ENCODE assay signal across 8 cellular contexts in genomic region chr17:38703742-38704644, GRCh38. TPM values are rescaled to one million over a fixed set of nuclear protein-coding genes. Genes with fewer than 3 reads are reported as not detected.
DNase-seq lines count a peak whose midpoint lies in the region; ATAC-seq and TF ChIP-seq lines count a peak whose summit lies in the region.

No MANE protein-coding gene starts in this region.

- no peaks in the 10 kb centered on the region for H3K9me2 ChIP-seq in HCT116 (ENCODE audit: insufficient read depth)

- DNase-seq in HCT116 (ENCODE audit: low read depth, low spot score), result peak; percentile 81
- peak; percentile 99 for DNase-seq in NCI-H510A (lab: John Stamatoyannopoulos, UW)
- peak; percentile 90 to 94 for DNase-seq in activated CD4-positive, alpha-beta T cell treated with anti-CD3 and anti-CD28 coated beads, Interleukin-2, amount 50 U/mL, for 48 hours
- peak; percentile 62 for DNase-seq in effector CD4-positive, alpha-beta T cell
- DNase-seq in memory B cell (ENCODE audit: low spot score in 2 of 2), result peak in 1 of 2 donors; percentile 58
- peak; percentile 76 to 84 for DNase-seq in stimulated activated CD8-positive, alpha-beta memory T cell treated with anti-CD3 and anti-CD28 coated beads, Interleukin-15, amount 100 ng/mL, for 4 hours (ENCODE audit: low read depth in 2 of 2)

- intact Hi-C loops in HCT116 (cut with micrococcal nuclease), result no loop called here

- H3K27ac ChIP-seq in BLaER1, result peak overlapping the region; percentile 99
- H3K27ac ChIP-seq in HCT116 (ENCODE audit: low read depth, low read length), result peak overlapping the region; percentile 99

- TF ChIP-seq POLR2A in HCT116 (IDR thresholded peaks at IDR 0.05; ENCODE audit: borderline replicate concordance, extremely low read depth, insufficient read depth, insufficient read length), result peak; percentile 29

- H3K4me3 ChIP-seq in BLaER1 (peak overlapping the region; percentile 97), HCT116 (replicated peaks in 1 of 2; ENCODE audit: low read depth in 1 of 2, low read length in 2 of 2) (peak overlapping the region; percentile 68 to 77)

- ATAC-seq in HCT116, result peak; percentile 40
- ATAC-seq in memory B cell (ENCODE audit: low read depth), result no peak
- no peak for ATAC-seq in GM19395 (IDR thresholded peaks at IDR 0.05; ENCODE audit: unreplicated experiment)

- peak overlapping the region; percentile 94 for H3K4me2 ChIP-seq in BLaER1
- H3K4me2 ChIP-seq in HCT116 (ENCODE audit: low read length), result peak overlapping the region; percentile 86

- peaks cover 21% of the 10 kb centered on the region for H3K36me3 ChIP-seq in BLaER1
- peaks cover 4 to 13% of the 10 kb centered on the region in 2 experiments; a peak in 1 of 4 replicates for H3K36me3 ChIP-seq in HCT116 (ENCODE audit: control insufficient read depth in 1 of 2, insufficient read depth in 2 of 2, low read length in 2 of 2)

- H3K4me1 ChIP-seq in BLaER1, result peaks cover 51% of the 10 kb centered on the region
- H3K4me1 ChIP-seq in HCT116 (ENCODE audit: control insufficient read depth in 1 of 2, insufficient read depth in 2 of 2, low read length in 2 of 2), result peaks cover 38 to 69% of the 10 kb centered on the region in 2 experiments

- CTCF ChIA-PET in HCT116 (lab: Charles Lee), result no interaction called here

- POLR2A ChIA-PET in HCT116 (lab: Charles Lee), result interaction anchor here (1.1 to 1.6 kb wide), 4 partner anchors 26 to 146 kb away, joined by 3 to 4 read pairs (median 4); partner anchors contain the start of gene EPOP

- H3K9me3 ChIP-seq in BLaER1, result no peaks in the 10 kb centered on the region
- no peaks in the 10 kb centered on the region for H3K9me3 ChIP-seq in HCT116 (ENCODE audit: control insufficient read depth in 1 of 2, insufficient read depth in 1 of 2, low read depth in 1 of 2, low read length in 2 of 2)

- H3K9me3 Mint-ChIP-seq in memory B cell, result no peaks in the 10 kb centered on the region

- TF ChIP-seq RAD21 in HCT116 (IDR thresholded peaks at IDR 0.05; ENCODE audit: low read depth), result no peak

- RAD21 ChIA-PET in HCT116 (lab: Charles Lee; ENCODE audit: low non-redundant PET in 1 of 2, low total read pairs in 2 of 2, uncharacterized antibody in 2 of 2, unreplicated experiment in 2 of 2), result no interaction called here

- BruUV-seq in HCT116 (replicated peaks; lab: Mats Ljungman, UMichigan), result no TSS peak

- H3K27me3 Mint-ChIP-seq in memory B cell, result no peaks in the 10 kb centered on the region

- no peak overlapping the region for H2AFZ ChIP-seq in HCT116 (ENCODE audit: low read depth, low read length, poor library complexity, severe bottlenecking)

- peak overlapping the region; percentile 97 for H3K27ac Mint-ChIP-seq in memory B cell

- H3K36me3 Mint-ChIP-seq in memory B cell, result peaks cover 2% of the 10 kb centered on the region

- H3K9ac ChIP-seq in BLaER1, result peak overlapping the region; percentile 99
- H3K9ac ChIP-seq in HCT116 (ENCODE audit: low read length), result peak overlapping the region; percentile 92

- TF ChIP-seq CTCF in HCT116 (IDR thresholded peaks at IDR 0.05 in 2 of 3, conservative IDR thresholded peaks at IDR 0.05 in 1 of 3; ENCODE audit: borderline replicate concordance in 1 of 3, insufficient read depth in 1 of 3, low read depth in 2 of 3, low read length in 2 of 3), result no peak

- peaks cover 45% of the 10 kb centered on the region for H3K79me2 ChIP-seq in HCT116 (ENCODE audit: insufficient read depth, low read length)

- H3K4me1 Mint-ChIP-seq in memory B cell, result peaks cover 34% of the 10 kb centered on the region

- H3K27me3 ChIP-seq in BLaER1 (no peaks in the 10 kb centered on the region), HCT116 (ENCODE audit: insufficient read depth, low read length) (no peaks in the 10 kb centered on the region)

- peak overlapping the region; percentile 94 for H3K4me3 Mint-ChIP-seq in memory B cell

- H4K20me1 ChIP-seq in BLaER1 (peaks cover 31% of the 10 kb centered on the region), HCT116 (ENCODE audit: insufficient read depth) (no peaks in the 10 kb centered on the region)

TF ChIP-seq in HCT116, 20 proteins besides CTCF, POLR2A, EP300 and RAD21:
- peak; percentile 100 for TF ChIP-seq TCF7L2 (IDR thresholded peaks at IDR 0.05; ENCODE audit: borderline replicate concordance, extremely low read depth, insufficient read depth, insufficient read length)
- peak; percentile 32 for TF ChIP-seq YY1 (IDR thresholded peaks at IDR 0.05; ENCODE audit: extremely low read depth, insufficient replicate concordance, low read depth, low read length)
- TF ChIP-seq FOSL1 (IDR thresholded peaks at IDR 0.05; ENCODE audit: low read depth), result no peak
- no peak for TF ChIP-seq CEBPB (IDR thresholded peaks at IDR 0.05; ENCODE audit: low read depth)
- peak; percentile 76 for TF ChIP-seq SP1 (IDR thresholded peaks at IDR 0.05; ENCODE audit: low read depth)
- no peak for TF ChIP-seq EZH2 (IDR thresholded peaks at IDR 0.05)
- TF ChIP-seq EGR1 (IDR thresholded peaks at IDR 0.05; ENCODE audit: low read depth), result peak; percentile 63; the same call in 1 of the 2 replicates
- TF ChIP-seq ZBTB33 (IDR thresholded peaks at IDR 0.05; ENCODE audit: extremely low read depth, insufficient replicate concordance, low read length), result peak; percentile 55
- peak; percentile 46 for TF ChIP-seq MAX (IDR thresholded peaks at IDR 0.05)
TF ChIP-seq in HCT116: peak in this region for 6.

RNA-seq across cellular contexts. Expression of gene MLLT6, which starts 1.1 kb away (rescaled TPM):
- 110 TPM for total RNA-seq in HCT116 (2021; ENCODE audit: unreplicated experiment)
- 45.6 and 52.4 TPM in 2 replicates for polyA plus RNA-seq in HCT116 (2012)

RNA-seq across cellular contexts. Expression of gene CISD3, which starts 26.1 kb away (rescaled TPM):
- total RNA-seq in HCT116 (2021; ENCODE audit: unreplicated experiment), result 50.2 TPM
- 24.8 and 31.7 TPM in 2 replicates for polyA plus RNA-seq in HCT116 (2012)

RNA-seq across cellular contexts. Expression of gene EPOP, which starts 29.2 kb away (rescaled TPM):
- 37.9 TPM for total RNA-seq in HCT116 (2021; ENCODE audit: unreplicated experiment)
- polyA plus RNA-seq in HCT116 (2012), result 15.2 and 19.0 TPM in 2 replicates

RNA-seq across cellular contexts. Expression of gene PCGF2, which starts 44.1 kb away (rescaled TPM):
- 64.6 TPM for total RNA-seq in HCT116 (2021; ENCODE audit: unreplicated experiment)
- 60.2 and 61.4 TPM in 2 replicates for polyA plus RNA-seq in HCT116 (2012)

RNA-seq across cellular contexts. Expression of gene PSMB3, which starts 48.5 kb away (rescaled TPM):
- 346 TPM for total RNA-seq in HCT116 (2021; ENCODE audit: unreplicated experiment)
- polyA plus RNA-seq in HCT116 (2012), result 387 and 435 TPM in 2 replicates
